Comparison of ENCODE assay signal across 1 cellular context in genomic region chr5:7815757-7816534, GRCh38.
TF ChIP-seq lines count a peak whose summit lies in the region.

No MANE protein-coding gene starts in this region.

TF ChIP-seq in HepG2, 621 proteins besides CTCF, POLR2A, EP300 and RAD21 (continued from another document and continues in another):
- TF ChIP-seq ARID4A (CRISPR knock-in tag; IDR thresholded peaks at IDR 0.05; ENCODE audit: borderline replicate concordance): no peak
- TF ChIP-seq ZNF720 (CRISPR knock-in tag; IDR thresholded peaks at IDR 0.05): no peak
- peak; percentile 64; the same call in 1 of the 2 replicates for TF ChIP-seq KDM2A (CRISPR knock-in tag; IDR thresholded peaks at IDR 0.05; ENCODE audit: borderline replicate concordance, low read depth)
- TF ChIP-seq U2AF2 (IDR thresholded peaks at IDR 0.05; ENCODE audit: low read depth, low read length): no peak
- peak; percentile 90 for TF ChIP-seq XRCC5 (optimal IDR thresholded peaks at IDR 0.05; ENCODE audit: low read length)
- TF ChIP-seq ZNF468 (CRISPR knock-in tag; IDR thresholded peaks at IDR 0.05): no peak
- TF ChIP-seq ERF (CRISPR knock-in tag; IDR thresholded peaks at IDR 0.05): no peak
- 0 out of 2 replicates have a peak, but pooled peaks have one; percentile 34 for TF ChIP-seq ZSCAN9 (CRISPR knock-in tag; IDR thresholded peaks at IDR 0.05; ENCODE audit: borderline replicate concordance)
- no peak for TF ChIP-seq ZC3H13 (CRISPR knock-in tag; IDR thresholded peaks at IDR 0.05)
- no peak for TF ChIP-seq ZMAT5 (CRISPR knock-in tag; IDR thresholded peaks at IDR 0.05; ENCODE audit: borderline replicate concordance, low read depth)
- no peak for TF ChIP-seq ZBTB38 (CRISPR knock-in tag; IDR thresholded peaks at IDR 0.05)
- TF ChIP-seq MTF2 (CRISPR knock-in tag; IDR thresholded peaks at IDR 0.05; ENCODE audit: borderline replicate concordance): peak; percentile 3; the same call in 1 of the 2 replicates
- no peak for TF ChIP-seq ZNF280D (CRISPR knock-in tag; IDR thresholded peaks at IDR 0.05)
- TF ChIP-seq KAT7 (CRISPR knock-in tag; IDR thresholded peaks at IDR 0.05; ENCODE audit: borderline replicate concordance): no peak
- no peak for TF ChIP-seq THAP7 (CRISPR knock-in tag; IDR thresholded peaks at IDR 0.05)
- TF ChIP-seq DMAP1 (CRISPR knock-in tag; IDR thresholded peaks at IDR 0.05): no peak
- TF ChIP-seq NFATC3 (CRISPR knock-in tag; IDR thresholded peaks at IDR 0.05): no peak
- no peak for TF ChIP-seq ETV6 (CRISPR knock-in tag; conservative IDR thresholded peaks at IDR 0.05)
- no peak for TF ChIP-seq NFKBIZ (CRISPR knock-in tag; IDR thresholded peaks at IDR 0.05)
- no peak for TF ChIP-seq ZNF230 (CRISPR knock-in tag; IDR thresholded peaks at IDR 0.05)
- TF ChIP-seq ZNF235 (CRISPR knock-in tag; IDR thresholded peaks at IDR 0.05; ENCODE audit: borderline replicate concordance): no peak
- TF ChIP-seq ZMYM4 (CRISPR knock-in tag; IDR thresholded peaks at IDR 0.05): 0 out of 2 replicates have a peak, but pooled peaks have one; percentile 57
- TF ChIP-seq ATM (IDR thresholded peaks at IDR 0.05; ENCODE audit: borderline replicate concordance): no peak
- no peak for TF ChIP-seq ZBTB8A (CRISPR knock-in tag; IDR thresholded peaks at IDR 0.05; ENCODE audit: borderline replicate concordance, low read depth)
- TF ChIP-seq HMGXB4 (CRISPR knock-in tag; IDR thresholded peaks at IDR 0.05; ENCODE audit: borderline replicate concordance in 1 of 2, low read depth in 1 of 2): 0 out of 4 replicates have a peak, but pooled peaks have one; percentile 32 to 43
- no peak for TF ChIP-seq ZBTB39 (CRISPR knock-in tag; IDR thresholded peaks at IDR 0.05)
- TF ChIP-seq SIN3A (IDR thresholded peaks at IDR 0.05; ENCODE audit: borderline replicate concordance, low read depth, low read length): no peak
- no peak for TF ChIP-seq ZNF713 (CRISPR knock-in tag; IDR thresholded peaks at IDR 0.05)
- no peak for TF ChIP-seq ZNF337 (CRISPR knock-in tag; IDR thresholded peaks at IDR 0.05; ENCODE audit: borderline replicate concordance, low read depth)
- TF ChIP-seq SMC3 (IDR thresholded peaks at IDR 0.05; ENCODE audit: low read length): no peak; the same call in 1 of the 2 replicates
- no peak for TF ChIP-seq E2F2 (CRISPR knock-in tag; IDR thresholded peaks at IDR 0.05; ENCODE audit: borderline replicate concordance)
- TF ChIP-seq PRPF4 (IDR thresholded peaks at IDR 0.05; ENCODE audit: low read depth, low read length, poor library complexity, severe bottlenecking): no peak
- TF ChIP-seq SNAPC5 (CRISPR knock-in tag; IDR thresholded peaks at IDR 0.05; ENCODE audit: borderline replicate concordance): no peak
- no peak for TF ChIP-seq PRDM15 (CRISPR knock-in tag; IDR thresholded peaks at IDR 0.05)
- no peak for TF ChIP-seq ZNF563 (CRISPR knock-in tag; IDR thresholded peaks at IDR 0.05)
- TF ChIP-seq HOMEZ (CRISPR knock-in tag; IDR thresholded peaks at IDR 0.05; ENCODE audit: low read depth): no peak
- TF ChIP-seq CC2D1A (CRISPR knock-in tag; IDR thresholded peaks at IDR 0.05): no peak
- TF ChIP-seq TRAFD1 (CRISPR knock-in tag; IDR thresholded peaks at IDR 0.05; ENCODE audit: borderline replicate concordance): no peak
- no peak for TF ChIP-seq ZC3H4 (CRISPR knock-in tag; IDR thresholded peaks at IDR 0.05; ENCODE audit: borderline replicate concordance)
- TF ChIP-seq ZNF75D (CRISPR knock-in tag; IDR thresholded peaks at IDR 0.05; ENCODE audit: borderline replicate concordance): no peak
